ENCODE assay signal across 7 cellular contexts in genomic region chr3:28033059-28033784, GRCh38.
"Had no signal": no experiment of that assay in that cellular context is flagged by ENCODE, and none has a peak within 500 bp of the region (broad histone marks: within the 10 kb centered on the region; RNA-seq: fewer than 3 reads in every experiment).

No MANE protein-coding gene starts in this region.

- ATAC-seq: HCT116 had no signal

- H3K36me3 ChIP-seq: HAP-1 had no signal

- DNase-seq: GM23248, GOT3, H7, IMR-90, KBM-7 had no signal

- H3K4me3 ChIP-seq: GM23248, HAP-1 had no signal

- H3K9me3 ChIP-seq: HAP-1 had no signal

- H3K9ac ChIP-seq: GM23248 had no signal

- H3K4me1 ChIP-seq: HAP-1 had no signal

- H2AFZ ChIP-seq: GM23248 had no signal

- H3K27ac ChIP-seq: GM23248 had no signal
